ENCODE assay signal across 23 cellular contexts in genomic region chr5:113177225-113177624, GRCh38.
DNase-seq lines count a peak whose midpoint lies in the region; ATAC-seq, FAIRE-seq and TF ChIP-seq lines count a peak whose summit lies in the region.
"Had no signal": no experiment of that assay in that cellular context is flagged by ENCODE, and none has a peak within 500 bp of the region (broad histone marks: within the 10 kb centered on the region; RNA-seq: fewer than 3 reads in every experiment).

No MANE protein-coding gene starts in this region.

- H3K9ac ChIP-seq in IMR-90 (ENCODE audit: low read depth, low read length) (no peak overlapping the region), liver (ENCODE audit: low read depth in 1 of 2, low read length in 2 of 2) (no peak overlapping the region)

- dilution Hi-C loops in IMR-90 (cut with HindIII; ENCODE audit: low sequenced_read_pairs, unreplicated experiment): no loop called here

- no peak overlapping the region; the same call in 1 of the 2 replicates for H2AK5ac ChIP-seq in IMR-90 (ENCODE audit: low read depth, low read length)

- no CpG with 5 or more reads among the region's 1 CpG for WGBS in IMR-90 (ENCODE audit: extremely low coverage in 2 of 2, insufficient read length in 1 of 2), 2 experiments
- WGBS in liver: 35% methylated on average over 1 of the region's 1 CpG

- no peak overlapping the region for H2BK15ac ChIP-seq in IMR-90 (ENCODE audit: low read depth, low read length)

- FAIRE-seq in D721Med (lab: Jason Lieb, UNC) (peak; percentile 71), islet of Langerhans (lab: Jason Lieb, UNC) (peak; percentile 38)
- FAIRE-seq: A549, G401.6, GM12892, H54 had no signal

- in situ Hi-C loops in IMR-90 (cut with MboI; ENCODE audit: low sequenced_read_pairs): no loop called here

- H3K23ac ChIP-seq in IMR-90 (ENCODE audit: low read depth, low read length): peak overlapping the region; percentile 32; the same call in 1 of the 2 replicates

- peaks cover 5% of the 10 kb centered on the region for H3K4me1 ChIP-seq in IMR-90 (ENCODE audit: control insufficient read depth, insufficient read depth, low read length)
- peaks cover 5 to 30% (median 13%) of the 10 kb centered on the region in 4 donors for H3K4me1 ChIP-seq in liver (ENCODE audit: control insufficient read depth in 4 of 4, insufficient read depth in 4 of 4, low read length in 3 of 4)
- H3K4me1 ChIP-seq: A549, HAP-1 had no signal

- no peaks in the 10 kb centered on the region for H3K9me3 ChIP-seq in IMR-90 (ENCODE audit: control insufficient read depth, insufficient read depth, low read length)
- H3K9me3 ChIP-seq in liver (ENCODE audit: control insufficient read depth in 4 of 4, low read length in 3 of 4): no peaks in the 10 kb centered on the region
- H3K9me3 ChIP-seq: A549, HAP-1 had no signal

- BruUV-seq in IMR-90 (replicated peaks; lab: Mats Ljungman, UMichigan): no TSS peak

- no peak overlapping the region for H4K5ac ChIP-seq in IMR-90 (ENCODE audit: low read depth, low read length)

- no peak overlapping the region for H2AK9ac ChIP-seq in IMR-90 (replicated peaks; ENCODE audit: low read depth, low read length, poor library complexity)

- no peak overlapping the region for H3K4ac ChIP-seq in IMR-90 (ENCODE audit: low read depth, low read length)

- no peak overlapping the region for H3K4me2 ChIP-seq in IMR-90 (ENCODE audit: low read depth, low read length)
- H3K4me2 ChIP-seq: A549 had no signal

- no peaks in the 10 kb centered on the region for H3K27me3 ChIP-seq in IMR-90 (ENCODE audit: control insufficient read depth, insufficient read depth, low read length)
- H3K27me3 ChIP-seq in liver (ENCODE audit: control insufficient read depth in 4 of 4, insufficient read depth in 4 of 4, low read length in 3 of 4): no peaks in the 10 kb centered on the region

- H3K9me1 ChIP-seq in IMR-90 (ENCODE audit: insufficient read depth, low read length): peaks cover 4% of the 10 kb centered on the region; the same call in 1 of the 2 replicates

- H2BK120ac ChIP-seq in IMR-90 (ENCODE audit: low read depth, low read length): no peak overlapping the region

- no peak overlapping the region for H3K18ac ChIP-seq in IMR-90 (ENCODE audit: low read depth, low read length)

- H3K4me3 ChIP-seq in IMR-90 (ENCODE audit: insufficient read depth, low read depth, low read length) (no peak overlapping the region), liver (ENCODE audit: low read depth in 1 of 3, low read length in 3 of 3) (no peak overlapping the region)
- H3K4me3 ChIP-seq: A549, HAP-1 had no signal

- TF ChIP-seq RAD21 in IMR-90 (IDR thresholded peaks at IDR 0.05; ENCODE audit: low read length) (no peak), liver (IDR thresholded peaks at IDR 0.05) (peak; percentile 28 to 63)

- CTCF ChIA-PET in IMR-90 (lab: Yijun Ruan, JAX): no interaction called here

- peaks cover 3% of the 10 kb centered on the region; the same call in 1 of the 2 replicates for H4K20me1 ChIP-seq in IMR-90 (ENCODE audit: insufficient read depth, low read length)

- no peak for TF ChIP-seq POLR2A in IMR-90 (IDR thresholded peaks at IDR 0.05; ENCODE audit: low read depth, low read length)

- H4K8ac ChIP-seq in IMR-90 (ENCODE audit: low read depth in 2 of 2, low read length in 2 of 2): no peak overlapping the region

- POLR2A ChIA-PET in IMR-90 (lab: Charles Lee; ENCODE audit: unreplicated experiment): no interaction called here

- H3K36me3 ChIP-seq in IMR-90 (ENCODE audit: control insufficient read depth, insufficient read depth, low read length): peaks cover 2% of the 10 kb centered on the region; the same call in 1 of the 2 replicates
- H3K36me3 ChIP-seq in liver (ENCODE audit: control insufficient read depth in 4 of 4, insufficient read depth in 3 of 4, low read depth in 1 of 4, low read length in 3 of 4): peaks cover 0 to 1% (median 0%) of the 10 kb centered on the region in 4 donors
- H3K36me3 ChIP-seq: HAP-1 had no signal

- H4K91ac ChIP-seq in IMR-90 (ENCODE audit: insufficient read depth, low read depth, low read length): no peak overlapping the region

- no peak overlapping the region for H3K14ac ChIP-seq in IMR-90 (replicated peaks; ENCODE audit: low read depth, low read length)

- DNase-seq in D721Med (ENCODE audit: insufficient read length, low spot score) (no peak), IMR-90 (no peak), SW 1271 (lab: John Stamatoyannopoulos, UW) (no peak)
- DNase-seq in stimulated activated CD4-positive, alpha-beta T cell treated with anti-CD3 and anti-CD28 coated beads, Interleukin-2, amount 100 ng/mL, for 48 hours: no peak
- DNase-seq: 8988T; ACHN; AML-193; C1 segment of cervical spinal cord; Calu3; CD4-positive, alpha-beta memory T cell; COR-L47; DMS153; DND-41; GOT3; HFFc6 had no signal

- intact Hi-C loops in IMR-90 (cut with micrococcal nuclease): no loop called here

- no peak overlapping the region for H2AFZ ChIP-seq in IMR-90 (replicated peaks; ENCODE audit: low read length, poor library complexity)

- ATAC-seq in IMR-90 (ENCODE audit: low read depth) (no peak), HG03469 (IDR thresholded peaks at IDR 0.05; ENCODE audit: unreplicated experiment) (no peak)
- ATAC-seq: A549 had no signal

- no peak overlapping the region for H2BK20ac ChIP-seq in IMR-90 (ENCODE audit: low read depth, low read length)

- TF ChIP-seq CTCF in D721Med (IDR thresholded peaks at IDR 0.05; ENCODE audit: insufficient read depth, missing control alignments): no peak
- TF ChIP-seq CTCF in IMR-90 (conservative IDR thresholded peaks at IDR 0.05; ENCODE audit: low read depth, low read length): no peak
- no peak for TF ChIP-seq CTCF in liver (IDR thresholded peaks at IDR 0.05; ENCODE audit: low read depth, low read length, missing input control)

- H2BK5ac ChIP-seq in IMR-90 (ENCODE audit: low read depth, low read length, poor library complexity, severe bottlenecking): no peak overlapping the region

- H3K79me1 ChIP-seq in IMR-90 (ENCODE audit: low read depth in 1 of 2, low read length in 2 of 2): peaks cover 8 to 10% of the 10 kb centered on the region in 2 experiments; a peak in 3 of 4 replicates

- no peak overlapping the region for H3K27ac ChIP-seq in IMR-90 (ENCODE audit: insufficient read depth, low read length)
- H3K27ac ChIP-seq in liver (ENCODE audit: low read depth in 1 of 2, low read length in 2 of 2): peak overlapping the region; percentile 80 to 87
- H3K27ac ChIP-seq: A549 had no signal

- H3K56ac ChIP-seq in IMR-90 (ENCODE audit: extremely low read depth, insufficient read depth, low read length): no peak overlapping the region

TF ChIP-seq in IMR-90, 13 proteins besides CTCF, POLR2A, EP300 and RAD21:
- TF ChIP-seq CHD1 (IDR thresholded peaks at IDR 0.05; ENCODE audit: low read depth, low read length) (no peak), BHLHE40 (IDR thresholded peaks at IDR 0.05; ENCODE audit: low read depth, low read length) (no peak), FOS (IDR thresholded peaks at IDR 0.05; ENCODE audit: low read depth, low read length) (no peak), CEBPB (IDR thresholded peaks at IDR 0.05; ENCODE audit: low read depth, low read length) (no peak), MXI1 (IDR thresholded peaks at IDR 0.05; ENCODE audit: borderline replicate concordance, low read depth, low read length) (no peak), NFE2L2 (IDR thresholded peaks at IDR 0.05; ENCODE audit: low read depth, low read length) (no peak), SMC3 (IDR thresholded peaks at IDR 0.05; ENCODE audit: low read depth, low read length) (no peak), ELK1 (IDR thresholded peaks at IDR 0.05; ENCODE audit: borderline replicate concordance, low read depth, low read length) (no peak), RCOR1 (IDR thresholded peaks at IDR 0.05; ENCODE audit: insufficient replicate concordance, low read length) (no peak)

TF ChIP-seq in liver, 16 proteins besides CTCF, POLR2A, EP300 and RAD21 (continues in another document):
- TF ChIP-seq SP1 (IDR thresholded peaks at IDR 0.05) (peak; percentile 82), RXRA (IDR thresholded peaks at IDR 0.05) (peak; percentile 88), REST (IDR thresholded peaks at IDR 0.05) (no peak), TAF1 (conservative IDR thresholded peaks at IDR 0.05) (no peak), JUND (IDR thresholded peaks at IDR 0.05) (peak; percentile 60 to 71), GABPA (IDR thresholded peaks at IDR 0.05 in 1 of 2, conservative IDR thresholded peaks at IDR 0.05 in 1 of 2) (no peak), FOXA1 (IDR thresholded peaks at IDR 0.05) (peak; percentile 24), EGR1 (IDR thresholded peaks at IDR 0.05; ENCODE audit: low read depth in 2 of 2) (no peak)
